16 cellular contexts compared by ENCODE assay signal in the genomic region with DNA sequence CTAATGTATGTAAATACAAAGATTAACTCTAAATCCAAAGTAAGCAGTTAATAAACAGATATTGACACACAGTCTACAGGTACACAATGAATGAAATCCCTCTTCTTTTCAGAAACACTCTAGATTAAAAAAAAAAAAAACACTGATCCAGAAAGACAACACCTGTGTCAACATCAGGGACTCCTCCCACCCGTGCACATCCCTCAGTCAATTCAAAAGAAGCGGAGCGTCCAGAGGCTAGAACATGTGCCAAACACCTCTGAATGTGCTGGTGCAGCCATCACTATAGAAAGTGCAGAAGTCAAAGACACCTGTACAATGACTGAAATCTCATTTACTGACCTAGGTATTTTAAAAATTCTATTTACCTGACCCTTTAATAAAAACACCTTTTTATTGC.
DNase-seq lines count a peak whose midpoint lies in the region; ATAC-seq, FAIRE-seq and TF ChIP-seq lines count a peak whose summit lies in the region.
"Had no signal": no experiment of that assay in that cellular context is flagged by ENCODE, and none has a peak within 500 bp of the region (broad histone marks: within the 10 kb centered on the region; RNA-seq: fewer than 3 reads in every experiment).

No MANE protein-coding gene starts in this region.

- intact Hi-C loops in activated T-helper 1 cell treated with anti-CD3 and anti-CD28 coated beads, Interleukin-12 subunit alpha, Interleukin-12 subunit beta, Interleukin-2, Interleukin-4 antibody, amounts not matched to agents 30 ng/mL and 10 ng/mL and 1 ng/mL, durations not matched to agents 14 hours and 24 hours and 36 hours (cut with micrococcal nuclease) = loop anchor here (10.0 kb wide), 1 partner anchor 364 kb away; no protein-coding TSS in a partner anchor
- intact Hi-C loops in naive thymus-derived CD4-positive, alpha-beta T cell (cut with micrococcal nuclease) = no loop called here

- DNase-seq in DMS53 treated with DMSO at 0.1 percent for 48 hours (lab: John Stamatoyannopoulos, UW; ENCODE audit: unreplicated experiment) = peak; percentile 79
- peak; percentile 50 for DNase-seq in NCI-H1436 treated with DMSO at 0.1 percent for 48 hours (lab: John Stamatoyannopoulos, UW)
- DNase-seq in NCI-H2196 treated with DMSO at 0.1 percent for 48 hours (lab: John Stamatoyannopoulos, UW; ENCODE audit: unreplicated experiment) = peak; percentile 59
- no peak for DNase-seq in activated T-helper 1 cell treated with anti-CD3 and anti-CD28 coated beads, Interleukin-12 subunit alpha, Interleukin-12 subunit beta, Interleukin-2, Interleukin-4 antibody, amounts not matched to agents 30 ng/mL and 10 ng/mL and 1 ng/mL, durations not matched to agents 14 hours and 24 hours and 36 hours (ENCODE audit: low spot score)
- DNase-seq in GM12891 (ENCODE audit: insufficient read length, low spot score) = no peak
- no peak for DNase-seq in effector memory CD4-positive, alpha-beta T cell
- no peak for DNase-seq in naive thymus-derived CD4-positive, alpha-beta T cell
- DNase-seq: activated CD4-positive, alpha-beta T cell treated with anti-CD3 and anti-CD28 coated beads for 4 hours; brain microvascular endothelial cell; kidney; MG63; NCI-H226; stimulated activated CD4-positive, alpha-beta T cell treated with anti-CD3 and anti-CD28 coated beads, Interleukin-4, amount 100 ng/mL, for 24 hours had no signal

- no peaks in the 10 kb centered on the region for H3K9me3 ChIP-seq in effector memory CD4-positive, alpha-beta T cell (ENCODE audit: control insufficient read depth, low read length)
- H3K9me3 ChIP-seq in naive thymus-derived CD4-positive, alpha-beta T cell (ENCODE audit: control insufficient read depth in 2 of 3, low read length in 3 of 3) = no peaks in the 10 kb centered on the region
- H3K9me3 ChIP-seq: MG63 had no signal

- no peak for FAIRE-seq in GM12891 (lab: Jason Lieb, UNC)
- FAIRE-seq: H1, kidney had no signal

- H3K27me3 Mint-ChIP-seq in activated T-helper 1 cell treated with anti-CD3 and anti-CD28 coated beads, Interleukin-12 subunit alpha, Interleukin-12 subunit beta, Interleukin-2, Interleukin-4 antibody, amounts not matched to agents 30 ng/mL and 10 ng/mL and 1 ng/mL, durations not matched to agents 14 hours and 24 hours and 36 hours (ENCODE audit: insufficient read depth) = peaks cover 2% of the 10 kb centered on the region
- H3K27me3 Mint-ChIP-seq in naive thymus-derived CD4-positive, alpha-beta T cell = no peaks in the 10 kb centered on the region

- no peak overlapping the region for H3K4me3 Mint-ChIP-seq in activated T-helper 1 cell treated with anti-CD3 and anti-CD28 coated beads, Interleukin-12 subunit alpha, Interleukin-12 subunit beta, Interleukin-2, Interleukin-4 antibody, amounts not matched to agents 30 ng/mL and 10 ng/mL and 1 ng/mL, durations not matched to agents 14 hours and 24 hours and 36 hours
- H3K4me3 Mint-ChIP-seq in naive thymus-derived CD4-positive, alpha-beta T cell = no peak overlapping the region

- H3K27ac ChIP-seq in effector memory CD4-positive, alpha-beta T cell (ENCODE audit: insufficient read depth, low read length, poor library complexity, severe bottlenecking) = no peak overlapping the region
- H3K27ac ChIP-seq in naive thymus-derived CD4-positive, alpha-beta T cell (ENCODE audit: low read depth, low read length) = no peak overlapping the region
- H3K27ac ChIP-seq: brain microvascular endothelial cell had no signal

- CTCF ChIA-PET in naive thymus-derived CD4-positive, alpha-beta T cell (lab: Charles Lee) = interaction anchor here (0.7 kb wide), 1 partner anchor 17 kb away, joined by 6 read pairs; no protein-coding TSS in a partner anchor

- POLR2A ChIA-PET in naive thymus-derived CD4-positive, alpha-beta T cell (lab: Charles Lee) = no interaction called here

- no peak for ATAC-seq in naive thymus-derived CD4-positive, alpha-beta T cell

- H3K27me3 ChIP-seq in effector memory CD4-positive, alpha-beta T cell (replicated peaks; ENCODE audit: control insufficient read depth, insufficient read depth, low read length, poor library complexity, severe bottlenecking) = no peaks in the 10 kb centered on the region
- no peaks in the 10 kb centered on the region for H3K27me3 ChIP-seq in naive thymus-derived CD4-positive, alpha-beta T cell (ENCODE audit: control insufficient read depth in 2 of 2, insufficient read depth in 2 of 2, low read length in 2 of 2)
- H3K27me3 ChIP-seq: brain microvascular endothelial cell, MG63 had no signal

- peaks cover 21% of the 10 kb centered on the region for H3K4me1 Mint-ChIP-seq in activated T-helper 1 cell treated with anti-CD3 and anti-CD28 coated beads, Interleukin-12 subunit alpha, Interleukin-12 subunit beta, Interleukin-2, Interleukin-4 antibody, amounts not matched to agents 30 ng/mL and 10 ng/mL and 1 ng/mL, durations not matched to agents 14 hours and 24 hours and 36 hours (ENCODE audit: low read depth)
- H3K4me1 Mint-ChIP-seq in naive thymus-derived CD4-positive, alpha-beta T cell = peaks cover 0 to 7% (median 3%) of the 10 kb centered on the region in 7 donors

- no peaks in the 10 kb centered on the region for H3K4me1 ChIP-seq in effector memory CD4-positive, alpha-beta T cell (ENCODE audit: control insufficient read depth, insufficient read depth, low read length, poor library complexity, severe bottlenecking)
- no peaks in the 10 kb centered on the region for H3K4me1 ChIP-seq in naive thymus-derived CD4-positive, alpha-beta T cell (ENCODE audit: control insufficient read depth in 2 of 2, insufficient read depth in 2 of 2, low read length in 2 of 2)

- H3K9me3 Mint-ChIP-seq in activated T-helper 1 cell treated with anti-CD3 and anti-CD28 coated beads, Interleukin-12 subunit alpha, Interleukin-12 subunit beta, Interleukin-2, Interleukin-4 antibody, amounts not matched to agents 30 ng/mL and 10 ng/mL and 1 ng/mL, durations not matched to agents 14 hours and 24 hours and 36 hours = peaks cover 25% of the 10 kb centered on the region
- peaks cover 0 to 20% (median 2%) of the 10 kb centered on the region in 11 donors for H3K9me3 Mint-ChIP-seq in naive thymus-derived CD4-positive, alpha-beta T cell

- H3K36me3 ChIP-seq in effector memory CD4-positive, alpha-beta T cell (ENCODE audit: control insufficient read depth, insufficient read depth, low read length) = no peaks in the 10 kb centered on the region
- H3K36me3 ChIP-seq in naive thymus-derived CD4-positive, alpha-beta T cell (ENCODE audit: control insufficient read depth in 2 of 3, insufficient read depth in 3 of 3, low read length in 3 of 3) = no peaks in the 10 kb centered on the region
- H3K36me3 ChIP-seq: brain microvascular endothelial cell, MG63 had no signal

- no peak for TF ChIP-seq POLR2A in GM12891 (IDR thresholded peaks at IDR 0.05; ENCODE audit: low read depth, low read length)

- no peak overlapping the region for H3K4me3 ChIP-seq in effector memory CD4-positive, alpha-beta T cell (ENCODE audit: insufficient read depth, low read depth, low read length, poor library complexity, severe bottlenecking)
- H3K4me3 ChIP-seq in naive thymus-derived CD4-positive, alpha-beta T cell (ENCODE audit: low read length) = no peak overlapping the region
- H3K4me3 ChIP-seq: lung, MG63, smooth muscle cell had no signal

- peak overlapping the region; percentile 47 for H3K27ac Mint-ChIP-seq in activated T-helper 1 cell treated with anti-CD3 and anti-CD28 coated beads, Interleukin-12 subunit alpha, Interleukin-12 subunit beta, Interleukin-2, Interleukin-4 antibody, amounts not matched to agents 30 ng/mL and 10 ng/mL and 1 ng/mL, durations not matched to agents 14 hours and 24 hours and 36 hours
- H3K27ac Mint-ChIP-seq in naive thymus-derived CD4-positive, alpha-beta T cell = no peak overlapping the region

- H3K36me3 Mint-ChIP-seq in activated T-helper 1 cell treated with anti-CD3 and anti-CD28 coated beads, Interleukin-12 subunit alpha, Interleukin-12 subunit beta, Interleukin-2, Interleukin-4 antibody, amounts not matched to agents 30 ng/mL and 10 ng/mL and 1 ng/mL, durations not matched to agents 14 hours and 24 hours and 36 hours (ENCODE audit: low read depth) = peaks cover 4% of the 10 kb centered on the region
- peaks cover 0 to 18% (median 6%) of the 10 kb centered on the region in 5 donors for H3K36me3 Mint-ChIP-seq in naive thymus-derived CD4-positive, alpha-beta T cell

TF ChIP-seq in GM12891, 5 proteins besides CTCF, POLR2A, EP300 and RAD21:
- TF ChIP-seq SPI1 (IDR thresholded peaks at IDR 0.05; ENCODE audit: low read depth, low read length) (no peak), PAX5 (IDR thresholded peaks at IDR 0.05; ENCODE audit: insufficient read depth, low read length, severe bottlenecking) (no peak), TAF1 (IDR thresholded peaks at IDR 0.05; ENCODE audit: low read depth, low read length) (no peak), POU2F2 (IDR thresholded peaks at IDR 0.05; ENCODE audit: low read depth, low read length) (no peak), POLR2AphosphoS5 (IDR thresholded peaks at IDR 0.05; ENCODE audit: low read depth, low read length) (no peak)

Comparison
In these comparisons a context has a peak if more than half of its experiments do, and no peak if none do; other contexts are left out.
1. DNase-seq: peak in DMS53 treated with DMSO at 0.1 percent for 48 hours (single experiment), NCI-H1436 treated with DMSO at 0.1 percent for 48 hours (single experiment) and NCI-H2196 treated with DMSO at 0.1 percent for 48 hours (single experiment); none in activated T-helper 1 cell treated with anti-CD3 and anti-CD28 coated beads, Interleukin-12 subunit alpha, Interleukin-12 subunit beta, Interleukin-2, Interleukin-4 antibody, amounts not matched to agents 30 ng/mL and 10 ng/mL and 1 ng/mL, durations not matched to agents 14 hours and 24 hours and 36 hours (single experiment), GM12891 (single experiment), effector memory CD4-positive, alpha-beta T cell (0 of 3) and naive thymus-derived CD4-positive, alpha-beta T cell (0 of 9).